Comparison of ENCODE assay signal across 17 cellular contexts in genomic region chr1:99956755-99957154, GRCh38. TPM values are rescaled to one million over a fixed set of nuclear protein-coding genes. Genes with fewer than 3 reads are reported as not detected.
A peak's percentile ranks its signal among the peaks of the same experiment; 100 is the strongest.
DNase-seq lines count a peak whose midpoint lies in the region; ATAC-seq and TF ChIP-seq lines count a peak whose summit lies in the region.
"Had no signal": no experiment of that assay in that cellular context is flagged by ENCODE, and none has a peak within 500 bp of the region (broad histone marks: within the 10 kb centered on the region; RNA-seq: fewer than 3 reads in every experiment).

No MANE protein-coding gene starts in this region.

- ATAC-seq in gastrocnemius medialis: peak; percentile 56 to 78
- no peak for ATAC-seq in body of pancreas
- ATAC-seq: activated CD4-positive, CD25-positive, alpha-beta regulatory T cell treated with anti-CD3 and anti-CD28 coated beads, Interleukin-2, amount 50 U/mL, for 24 hours; T-cell had no signal

- H3K4me3 ChIP-seq in cardiac fibroblast (replicated peaks in 1 of 2; ENCODE audit: low read depth in 2 of 2, low read length in 2 of 2): no peak overlapping the region
- H3K4me3 ChIP-seq in gastrocnemius medialis: no peak overlapping the region
- no peak overlapping the region for H3K4me3 ChIP-seq in uterus
- no peak overlapping the region for H3K4me3 ChIP-seq in body of pancreas
- H3K4me3 ChIP-seq: left ventricle myocardium inferior had no signal

- WGBS in body of pancreas, 2 donors: 46 to 49% methylated on average over 2 of the region's 2 CpGs

- H3K27me3 ChIP-seq in gastrocnemius medialis: no peaks in the 10 kb centered on the region
- H3K27me3 ChIP-seq in uterus: no peaks in the 10 kb centered on the region
- H3K27me3 ChIP-seq in body of pancreas: no peaks in the 10 kb centered on the region
- H3K27me3 ChIP-seq: neutrophil had no signal

- DNase-seq in GM04504 (ENCODE audit: low read depth) (peak; percentile 64), cardiac fibroblast (ENCODE audit: low read depth in 2 of 2) (peak; percentile 87 to 93), glomerular endothelial cell (ENCODE audit: extremely low read depth, low read depth, low spot score) (peak; percentile 66), gastrocnemius medialis (no peak), uterus (no peak), body of pancreas (no peak)
- DNase-seq in activated effector memory CD4-positive, alpha-beta T cell treated with Interleukin-2 at 50 U/mL for 16 hours: no peak
- DNase-seq: activated naive CD8-positive, alpha-beta T cell treated with anti-CD3 and anti-CD28 coated beads, Interleukin-2, amount 10 ng/mL, durations not matched to agents 7 days and 5 days; hypothalamus; left ventricle myocardium inferior; NCI-H1105; NCI-H446; stimulated activated CD4-positive, alpha-beta T cell treated with anti-CD3 and anti-CD28 coated beads, Interleukin-12 subunit alpha, Interleukin-12 subunit beta, amount 100 ng/mL, for 4 hours; substantia nigra; T-cell had no signal

- intact Hi-C loops in gastrocnemius medialis (cut with DNase I; ENCODE audit: low total_unique reads): no loop called here
- intact Hi-C loops in uterus (cut with DNase I; ENCODE audit: low total_unique reads): no loop called here
- intact Hi-C loops in body of pancreas (cut with DNase I): no loop called here

- H3K9me3 ChIP-seq in gastrocnemius medialis (no peaks in the 10 kb centered on the region), uterus (no peaks in the 10 kb centered on the region), body of pancreas (no peaks in the 10 kb centered on the region)
- H3K9me3 ChIP-seq: neutrophil had no signal

- H3K4me1 ChIP-seq in gastrocnemius medialis: no peaks in the 10 kb centered on the region
- H3K4me1 ChIP-seq in uterus: no peaks in the 10 kb centered on the region
- no peaks in the 10 kb centered on the region for H3K4me1 ChIP-seq in body of pancreas
- H3K4me1 ChIP-seq: left ventricle myocardium inferior had no signal

- H3K27ac ChIP-seq in gastrocnemius medialis: peak overlapping the region in 1 of 4 donors; percentile 38
- H3K27ac ChIP-seq in uterus: peak overlapping the region in 1 of 2 donors; percentile 37
- H3K27ac ChIP-seq in body of pancreas: no peak overlapping the region
- H3K27ac ChIP-seq: left ventricle myocardium inferior, neutrophil had no signal

- peak; percentile 45 for TF ChIP-seq CTCF in cardiac fibroblast (IDR thresholded peaks at IDR 0.05; ENCODE audit: low read depth, low read length)
- TF ChIP-seq CTCF in gastrocnemius medialis (IDR thresholded peaks at IDR 0.05 in 4 of 5, conservative IDR thresholded peaks at IDR 0.05 in 1 of 5): no peak
- TF ChIP-seq CTCF in uterus (IDR thresholded peaks at IDR 0.05): no peak
- TF ChIP-seq CTCF in body of pancreas (IDR thresholded peaks at IDR 0.05): no peak

- H3K36me3 ChIP-seq in gastrocnemius medialis (no peaks in the 10 kb centered on the region), uterus (no peaks in the 10 kb centered on the region), body of pancreas (replicated peaks in 1 of 2; ENCODE audit: insufficient read depth in 1 of 2, low read depth in 2 of 2) (no peaks in the 10 kb centered on the region)
- H3K36me3 ChIP-seq: left ventricle myocardium inferior, neutrophil had no signal

- TF ChIP-seq POLR2A in gastrocnemius medialis (IDR thresholded peaks at IDR 0.05) (no peak), uterus (IDR thresholded peaks at IDR 0.05) (no peak), body of pancreas (IDR thresholded peaks at IDR 0.05) (no peak)

- in situ Hi-C loops in gastrocnemius medialis (cut with MboI; ENCODE audit: low sequenced_read_pairs in 4 of 4): no loop called here

RNA-seq across cellular contexts. Expression of gene SLC35A3, which starts 13.0 kb away (rescaled TPM):
- 10.4 and 12.8 TPM in 2 replicates for total RNA-seq in glomerular endothelial cell
- 10 to 100 TPM in 1 of 4 donors, 1 to 10 TPM in 3; 4.6 to 10.3 (median 8.2) TPM for total RNA-seq in gastrocnemius medialis
- 10 to 100 TPM in 3 of 4 donors, 1 to 10 TPM in 1; 6.7 to 65.3 (median 28.8) TPM for total RNA-seq in uterus
- total RNA-seq in body of pancreas: 10 to 100 TPM; 11.5 to 26.5 TPM

Comparison
In these comparisons a context has a peak if more than half of its experiments do, and no peak if none do; other contexts are left out.
1. DNase-seq: peak in GM04504 (single experiment), cardiac fibroblast (2 of 2) and glomerular endothelial cell (single experiment); none in gastrocnemius medialis (0 of 2), activated effector memory CD4-positive, alpha-beta T cell treated with Interleukin-2 at 50 U/mL for 16 hours (single experiment), uterus (0 of 2) and body of pancreas (0 of 4).